Comparison of ENCODE assay signal across 8 cellular contexts in the genomic region with DNA sequence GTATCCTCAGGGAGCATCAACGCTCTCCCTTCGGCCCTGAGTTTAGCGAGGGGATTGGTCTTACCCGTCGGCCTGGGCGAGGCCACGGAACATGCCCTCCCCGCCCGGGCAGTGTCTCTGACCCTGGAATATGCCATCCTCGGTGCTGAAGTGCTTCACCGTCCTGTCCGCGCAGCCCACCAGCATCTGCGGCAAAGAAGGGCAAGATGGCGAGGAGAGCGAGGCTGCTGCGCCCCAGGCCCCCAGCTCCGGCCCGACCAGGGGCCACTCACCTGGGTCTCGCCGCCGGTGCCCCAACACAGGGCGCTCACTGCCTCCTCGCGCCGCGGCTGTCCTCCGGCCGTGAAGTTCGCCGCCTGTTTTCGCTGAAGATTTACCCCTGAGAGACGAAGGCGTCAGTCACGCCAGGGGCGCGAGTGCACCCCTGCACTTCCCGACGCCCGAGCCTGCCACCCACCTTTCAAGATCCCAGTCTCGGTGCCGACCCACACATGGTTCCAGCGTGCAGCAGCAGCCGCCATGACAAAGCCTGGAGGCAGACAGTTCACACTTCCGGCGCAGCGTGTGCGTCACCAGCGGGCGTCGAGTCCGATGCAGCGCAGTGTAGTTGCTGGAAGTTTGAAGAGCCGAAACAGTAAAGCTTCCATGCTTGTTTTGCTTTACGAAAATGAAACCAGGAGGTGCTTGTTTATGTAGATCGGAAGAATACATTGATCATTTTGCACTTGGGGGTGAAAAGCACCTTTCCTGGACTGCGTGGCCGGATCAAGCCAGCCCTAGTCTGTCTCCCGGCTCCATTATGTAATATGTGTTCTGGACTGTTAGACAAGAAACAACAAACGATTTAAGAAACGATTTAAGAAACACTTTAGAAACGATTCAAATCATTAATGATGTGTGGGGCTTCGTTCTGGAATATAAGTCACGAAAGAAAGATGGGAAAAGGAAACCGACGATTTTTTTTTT. TPM values are rescaled to one million over a fixed set of nuclear protein-coding genes. Genes with fewer than 3 reads are reported as not detected.
DNase-seq lines count a peak whose midpoint lies in the region; TF ChIP-seq lines count a peak whose summit lies in the region.

A gene (minus strand): TSS at position 541 of the 966 bp plus-strand sequence. CDS start 20 bp downstream, at position 521.

- H3K23ac ChIP-seq in mesendoderm (ENCODE audit: low read length): peak within 1 kb of the TSS; percentile 85

- H3K9ac ChIP-seq in endocrine pancreas (ENCODE audit: control insufficient read depth, insufficient read depth, low read length) (peak within 1 kb of the TSS; percentile 94), mesendoderm (ENCODE audit: low read length) (peak within 1 kb of the TSS; percentile 99)

- peaks cover 17% of the 10 kb centered on the region for H3K79me2 ChIP-seq in mesendoderm (ENCODE audit: control insufficient read depth, insufficient read depth, low read length)

- no CpG with 5 or more reads among the region's 66 CpGs for WGBS in mesendoderm (ENCODE audit: extremely low coverage, insufficient coverage, low lambda C conversion rate)

- H3K56ac ChIP-seq in mesendoderm (ENCODE audit: low read length): peak within 1 kb of the TSS; percentile 100

- H2BK120ac ChIP-seq in mesendoderm (ENCODE audit: low read depth, low read length): no peak within 1 kb of the TSS

- no peaks in the 10 kb centered on the region for H3K36me3 ChIP-seq in endocrine pancreas (ENCODE audit: control insufficient read depth, insufficient read depth, low read length)
- H3K36me3 ChIP-seq in mesendoderm (ENCODE audit: control insufficient read depth, insufficient read depth, low read length): peaks cover 2% of the 10 kb centered on the region

- no peak within 1 kb of the TSS for H2BK15ac ChIP-seq in mesendoderm (replicated peaks; ENCODE audit: low read depth)

- H4K8ac ChIP-seq in mesendoderm (ENCODE audit: low read depth, low read length): peak within 1 kb of the TSS; percentile 91

- no peaks in the 10 kb centered on the region for H3K27me3 ChIP-seq in endocrine pancreas (ENCODE audit: control insufficient read depth, insufficient read depth, low read length)
- H3K27me3 ChIP-seq in mesendoderm (ENCODE audit: insufficient read depth, low read length, poor library complexity): no peaks in the 10 kb centered on the region

- H3K4ac ChIP-seq in mesendoderm (ENCODE audit: low read depth, low read length): peak within 1 kb of the TSS; percentile 78

- H3K4me1 ChIP-seq in endocrine pancreas (ENCODE audit: control insufficient read depth, insufficient read depth, low read length) (no peaks in the 10 kb centered on the region), mesendoderm (ENCODE audit: control insufficient read depth, low read depth, low read length) (peaks cover 2% of the 10 kb centered on the region)

- H3K18ac ChIP-seq in mesendoderm (ENCODE audit: low read length): peak within 1 kb of the TSS; percentile 82

- peak within 1 kb of the TSS; percentile 93 for H3K4me2 ChIP-seq in mesendoderm (ENCODE audit: low read length)

- peak within 1 kb of the TSS; percentile 21 for H4K5ac ChIP-seq in mesendoderm (ENCODE audit: low read length)

- TF ChIP-seq CTCF in GM20000 (IDR thresholded peaks at IDR 0.05; ENCODE audit: extremely low read depth, missing control alignments): no peak

- H3K9me3 ChIP-seq in endocrine pancreas (ENCODE audit: control insufficient read depth, low read length): no peaks in the 10 kb centered on the region

- peak within 1 kb of the TSS; percentile 92 for H3K4me3 ChIP-seq in endocrine pancreas (ENCODE audit: control insufficient read depth, insufficient read depth, low read length)
- peak within 1 kb of the TSS; percentile 100 for H3K4me3 ChIP-seq in mesendoderm (ENCODE audit: low read length)

- peak within 1 kb of the TSS; percentile 76 for H2BK5ac ChIP-seq in mesendoderm (ENCODE audit: low read length)

- peaks cover 13% of the 10 kb centered on the region for H3K79me1 ChIP-seq in mesendoderm (ENCODE audit: low read length)

- DNase-seq in COLO829 (ENCODE audit: low spot score) (peak; percentile 79), GM20000 (ENCODE audit: low spot score) (peak; percentile 88), HUDEP-2 (lab: John Stamatoyannopoulos, UW; ENCODE audit: unreplicated experiment in 76 of 76) (peak in 71 of 76 experiments; percentile 42 to 90 (median 76)), NOMO-1 treated with DMSO at 0.1 percent for 48 hours (lab: John Stamatoyannopoulos, UW; ENCODE audit: unreplicated experiment) (peak; percentile 96), mesendoderm (peak; percentile 95)
- DNase-seq in activated CD8-positive, alpha-beta memory T cell treated with anti-CD3 and anti-CD28 coated beads for 4 hours (ENCODE audit: low read depth in 2 of 2): peak; percentile 80 to 90
- DNase-seq in stimulated activated CD8-positive, alpha-beta memory T cell treated with anti-CD3 and anti-CD28 coated beads, Interleukin-15, amount 100 ng/mL, for 1 hour (ENCODE audit: low read depth): peak; percentile 80

- H2AK5ac ChIP-seq in mesendoderm (ENCODE audit: low read length): peak within 1 kb of the TSS; percentile 93

- peak within 1 kb of the TSS; percentile 82 for H3K27ac ChIP-seq in mesendoderm (ENCODE audit: low read depth, low read length)

RNA-seq across cellular contexts. Expression of the gene that starts here (rescaled TPM):
- polyA plus RNA-seq in mesendoderm (2013, experiment 1 of 2): 71.5 TPM
- 71.4 TPM for polyA plus RNA-seq in mesendoderm (2013, experiment 2 of 2)

Comparison
In these comparisons a context has a peak if more than half of its experiments do, and no peak if none do; other contexts are left out.
1. Peak in every context shown above with its lines: DNase-seq, H3K4me3 ChIP-seq and H3K27ac ChIP-seq.